In genomic region chr11:67545280-67545679, GRCh38 we compare ENCODE assay signal across 15 cellular contexts. TPM values are rescaled to one million over a fixed set of nuclear protein-coding genes. Genes with fewer than 3 reads are reported as not detected.
DNase-seq lines count a peak whose midpoint lies in the region; ATAC-seq and TF ChIP-seq lines count a peak whose summit lies in the region.
"Had no signal": no experiment of that assay in that cellular context is flagged by ENCODE, and none has a peak within 500 bp of the region (broad histone marks: within the 10 kb centered on the region; RNA-seq: fewer than 3 reads in every experiment).

No MANE protein-coding gene starts in this region.

- H3K4me3 Mint-ChIP-seq in activated CD8-positive, alpha-beta T cell treated with anti-CD3 and anti-CD28 coated beads, Interleukin-2, amount 10 ng/mL, durations not matched to agents 7 days and 5 days = no peak overlapping the region
- H3K4me3 Mint-ChIP-seq in activated CD8-positive, alpha-beta T cell treated with anti-CD3 and anti-CD28 coated beads for 36 hours = no peak overlapping the region
- no peak overlapping the region for H3K4me3 Mint-ChIP-seq in WTC11

- no peaks in the 10 kb centered on the region for H3K27me3 ChIP-seq in upper lobe of right lung
- no peaks in the 10 kb centered on the region for H3K27me3 ChIP-seq in hepatocyte

- peak overlapping the region; percentile 5 for H3K27ac ChIP-seq in upper lobe of right lung
- no peak overlapping the region for H3K27ac ChIP-seq in hepatocyte
- H3K27ac ChIP-seq: HL-60 had no signal

- no peak overlapping the region for H2AFZ ChIP-seq in hepatocyte

- no peak overlapping the region for H3K4me3 ChIP-seq in upper lobe of right lung
- no peak overlapping the region for H3K4me3 ChIP-seq in hepatocyte

- no peak for TF ChIP-seq CTCF in activated CD8-positive, alpha-beta T cell treated with anti-CD3 and anti-CD28 coated beads for 36 hours (IDR thresholded peaks at IDR 0.05)
- TF ChIP-seq CTCF in WTC11 (IDR thresholded peaks at IDR 0.05) (no peak), upper lobe of right lung (IDR thresholded peaks at IDR 0.05) (no peak), hepatocyte (IDR thresholded peaks at IDR 0.05; ENCODE audit: poor library complexity) (no peak)

- POLR2A ChIA-PET in activated CD8-positive, alpha-beta T cell treated with anti-CD3 and anti-CD28 coated beads, Interleukin-2, amount 10 ng/mL, durations not matched to agents 7 days and 5 days (lab: Charles Lee) = no interaction called here
- POLR2A ChIA-PET in activated CD8-positive, alpha-beta T cell treated with anti-CD3 and anti-CD28 coated beads for 36 hours (lab: Charles Lee) = interaction anchor here (1.0 kb wide), 1 partner anchor 24 kb away, joined by 3 read pairs; no protein-coding TSS in a partner anchor
- POLR2A ChIA-PET in WTC11 (lab: Charles Lee) = interaction anchor here (0.7 to 1.0 kb wide), 2 partner anchors 85 to 495 kb away, joined by 3 to 4 read pairs; partner anchors contain the start of gene NUDT8

- H3K36me3 Mint-ChIP-seq in activated CD8-positive, alpha-beta T cell treated with anti-CD3 and anti-CD28 coated beads, Interleukin-2, amount 10 ng/mL, durations not matched to agents 7 days and 5 days (ENCODE audit: low read depth) = no peaks in the 10 kb centered on the region
- no peaks in the 10 kb centered on the region for H3K36me3 Mint-ChIP-seq in activated CD8-positive, alpha-beta T cell treated with anti-CD3 and anti-CD28 coated beads for 36 hours (ENCODE audit: low read depth)
- peaks cover 6% of the 10 kb centered on the region for H3K36me3 Mint-ChIP-seq in WTC11

- H3K36me3 ChIP-seq in upper lobe of right lung (no peaks in the 10 kb centered on the region), hepatocyte (replicated peaks; ENCODE audit: insufficient read depth, low read depth) (no peaks in the 10 kb centered on the region)

- no peaks in the 10 kb centered on the region for H3K9me3 Mint-ChIP-seq in activated CD8-positive, alpha-beta T cell treated with anti-CD3 and anti-CD28 coated beads, Interleukin-2, amount 10 ng/mL, durations not matched to agents 7 days and 5 days (ENCODE audit: insufficient read depth)
- no peaks in the 10 kb centered on the region for H3K9me3 Mint-ChIP-seq in activated CD8-positive, alpha-beta T cell treated with anti-CD3 and anti-CD28 coated beads for 36 hours
- peaks cover 8% of the 10 kb centered on the region for H3K9me3 Mint-ChIP-seq in WTC11

- intact Hi-C loops in activated CD8-positive, alpha-beta T cell treated with anti-CD3 and anti-CD28 coated beads for 36 hours (cut with micrococcal nuclease) = no loop called here
- intact Hi-C loops in upper lobe of right lung (cut with DNase I) = no loop called here

- no peaks in the 10 kb centered on the region for H4K20me1 ChIP-seq in hepatocyte (ENCODE audit: insufficient read depth, poor library complexity, severe bottlenecking)

- no peak for DNase-seq in activated CD8-positive, alpha-beta T cell treated with anti-CD3 and anti-CD28 coated beads, Interleukin-2, amount 10 ng/mL, durations not matched to agents 7 days and 5 days
- DNase-seq in activated CD8-positive, alpha-beta T cell treated with anti-CD3 and anti-CD28 coated beads for 36 hours = no peak
- DNase-seq in WTC11 (ENCODE audit: low spot score) (peak; percentile 36), left lobe of liver (ENCODE audit: low spot score) (peak; percentile 80), upper lobe of right lung (no peak), hepatocyte (ENCODE audit: low spot score) (no peak), Ammon's horn (ENCODE audit: low spot score) (no peak)
- DNase-seq: activated T-cell treated with anti-CD3 and anti-CD28 coated beads, Interleukin-2, amount 50 U/mL, for 48 hours; C1 segment of cervical spinal cord; islet precursor cell; NCI-H1092 treated with DMSO at 0.1 percent for 48 hours; nucleus accumbens; stimulated activated CD4-positive, alpha-beta T cell treated with anti-CD3 and anti-CD28 coated beads, Interleukin-4, amount 100 ng/mL, for 4 hours had no signal

- no peak overlapping the region for H3K27ac Mint-ChIP-seq in activated CD8-positive, alpha-beta T cell treated with anti-CD3 and anti-CD28 coated beads, Interleukin-2, amount 10 ng/mL, durations not matched to agents 7 days and 5 days
- no peak overlapping the region for H3K27ac Mint-ChIP-seq in activated CD8-positive, alpha-beta T cell treated with anti-CD3 and anti-CD28 coated beads for 36 hours
- H3K27ac Mint-ChIP-seq in WTC11 = no peak overlapping the region

- H3K9me2 ChIP-seq in hepatocyte (replicated peaks; ENCODE audit: insufficient read depth) = no peaks in the 10 kb centered on the region

- H3K79me2 ChIP-seq in hepatocyte = no peaks in the 10 kb centered on the region

- no peaks in the 10 kb centered on the region for H3K9me3 ChIP-seq in upper lobe of right lung
- no peaks in the 10 kb centered on the region for H3K9me3 ChIP-seq in hepatocyte (ENCODE audit: low read depth)

- no peaks in the 10 kb centered on the region for H3K4me1 ChIP-seq in upper lobe of right lung
- H3K4me1 ChIP-seq in hepatocyte (ENCODE audit: insufficient read depth) = no peaks in the 10 kb centered on the region

- ATAC-seq in activated CD8-positive, alpha-beta T cell treated with anti-CD3 and anti-CD28 coated beads, Interleukin-2, amount 10 ng/mL, durations not matched to agents 7 days and 5 days = peak; percentile 19
- no peak for ATAC-seq in activated CD8-positive, alpha-beta T cell treated with anti-CD3 and anti-CD28 coated beads for 36 hours
- ATAC-seq in WTC11 = peak; percentile 74
- ATAC-seq in left lobe of liver = peak; percentile 74
- peak; percentile 44 for ATAC-seq in upper lobe of right lung
- no peak for ATAC-seq in HG02852 (IDR thresholded peaks at IDR 0.05; ENCODE audit: unreplicated experiment)

- CTCF ChIA-PET in activated CD8-positive, alpha-beta T cell treated with anti-CD3 and anti-CD28 coated beads, Interleukin-2, amount 10 ng/mL, durations not matched to agents 7 days and 5 days (lab: Charles Lee) = no interaction called here
- CTCF ChIA-PET in activated CD8-positive, alpha-beta T cell treated with anti-CD3 and anti-CD28 coated beads for 36 hours (lab: Charles Lee) = interaction anchor here (1.9 kb wide), 1 partner anchor 9 kb away, joined by 7 read pairs; no protein-coding TSS in a partner anchor
- CTCF ChIA-PET in WTC11 (lab: Charles Lee) = interaction anchor here (0.6 to 1.2 kb wide), 11 partner anchors 13 to 209 kb away, joined by 3 to 13 read pairs (median 4); partner anchors contain the start of genes NUDT8 and PPP1CA

- no peaks in the 10 kb centered on the region for H3K4me1 Mint-ChIP-seq in activated CD8-positive, alpha-beta T cell treated with anti-CD3 and anti-CD28 coated beads, Interleukin-2, amount 10 ng/mL, durations not matched to agents 7 days and 5 days (ENCODE audit: low read depth)
- H3K4me1 Mint-ChIP-seq in activated CD8-positive, alpha-beta T cell treated with anti-CD3 and anti-CD28 coated beads for 36 hours (ENCODE audit: low read depth) = no peaks in the 10 kb centered on the region
- H3K4me1 Mint-ChIP-seq in WTC11 = peaks cover 6% of the 10 kb centered on the region

- no peaks in the 10 kb centered on the region for H3K27me3 Mint-ChIP-seq in activated CD8-positive, alpha-beta T cell treated with anti-CD3 and anti-CD28 coated beads, Interleukin-2, amount 10 ng/mL, durations not matched to agents 7 days and 5 days (ENCODE audit: low read depth)
- no peaks in the 10 kb centered on the region for H3K27me3 Mint-ChIP-seq in activated CD8-positive, alpha-beta T cell treated with anti-CD3 and anti-CD28 coated beads for 36 hours
- peaks cover 2% of the 10 kb centered on the region for H3K27me3 Mint-ChIP-seq in WTC11 (ENCODE audit: low read depth)

- 73% methylated on average over 8 of the region's 8 CpGs for WGBS in hepatocyte (ENCODE audit: low lambda C conversion rate, missing lambda C conversion rate)

- no peak overlapping the region for H3K4me2 ChIP-seq in hepatocyte

TF ChIP-seq in WTC11, 78 proteins besides CTCF, POLR2A, EP300 and RAD21 (continues in another document):
- no peak for TF ChIP-seq ZSCAN18 (CRISPR knock-in tag; IDR thresholded peaks at IDR 0.05)

RNA-seq across cellular contexts. Expression of gene CABP2, which starts 22.0 kb away (rescaled TPM):
- not detected for total RNA-seq in activated CD8-positive, alpha-beta T cell treated with anti-CD3 and anti-CD28 coated beads, Interleukin-2, amount 10 ng/mL, durations not matched to agents 7 days and 5 days
- total RNA-seq in activated CD8-positive, alpha-beta T cell treated with anti-CD3 and anti-CD28 coated beads for 36 hours = not detected
- not detected in 3 replicates for total RNA-seq in WTC11 (2021)
- total RNA-seq in left lobe of liver = not detected
- total RNA-seq in upper lobe of right lung = not detected
- not detected in 2 replicates for total RNA-seq in hepatocyte
- not detected in 2 replicates for polyA plus RNA-seq in hepatocyte

RNA-seq across cellular contexts. Expression of gene CDK2AP2, which starts 37.3 kb away (rescaled TPM):
- 100 to 1,000 TPM; 168 to 175 TPM for total RNA-seq in activated CD8-positive, alpha-beta T cell treated with anti-CD3 and anti-CD28 coated beads, Interleukin-2, amount 10 ng/mL, durations not matched to agents 7 days and 5 days
- 10 to 100 TPM; 53.5 to 55.5 TPM for total RNA-seq in activated CD8-positive, alpha-beta T cell treated with anti-CD3 and anti-CD28 coated beads for 36 hours
- 47.6 to 53.1 TPM (median 52.5 TPM) in 3 replicates for total RNA-seq in WTC11 (2021)
- total RNA-seq in left lobe of liver = 67.4 TPM
- total RNA-seq in upper lobe of right lung = 84.2 TPM
- 47.3 and 54.3 TPM in 2 replicates for total RNA-seq in hepatocyte
- polyA plus RNA-seq in hepatocyte = 174 and 177 TPM in 2 replicates

RNA-seq across cellular contexts. Expression of gene GSTP1, which starts 38.3 kb away (rescaled TPM):
- 100 to 1,000 TPM; 330 to 337 TPM for total RNA-seq in activated CD8-positive, alpha-beta T cell treated with anti-CD3 and anti-CD28 coated beads, Interleukin-2, amount 10 ng/mL, durations not matched to agents 7 days and 5 days
- 100 to 1,000 TPM; 467 to 472 TPM for total RNA-seq in activated CD8-positive, alpha-beta T cell treated with anti-CD3 and anti-CD28 coated beads for 36 hours
- total RNA-seq in WTC11 (2021) (1,404 to 1,452 TPM (median 1,412 TPM) in 3 replicates), left lobe of liver (30.9 TPM), upper lobe of right lung (751 TPM), hepatocyte (943 and 1,040 TPM in 2 replicates)
- 1,974 and 1,982 TPM in 2 replicates for polyA plus RNA-seq in hepatocyte

RNA-seq across cellular contexts. Expression of gene PITPNM1, which starts 40.1 kb away (rescaled TPM):
- 100 to 1,000 TPM; 110 to 117 TPM for total RNA-seq in activated CD8-positive, alpha-beta T cell treated with anti-CD3 and anti-CD28 coated beads, Interleukin-2, amount 10 ng/mL, durations not matched to agents 7 days and 5 days
- 10 to 100 TPM; 87.8 to 88.1 TPM for total RNA-seq in activated CD8-positive, alpha-beta T cell treated with anti-CD3 and anti-CD28 coated beads for 36 hours
- 51.3 to 55.4 TPM (median 51.8 TPM) in 3 replicates for total RNA-seq in WTC11 (2021)
- total RNA-seq in left lobe of liver = 19.2 TPM
- total RNA-seq in upper lobe of right lung = 38.2 TPM
- 26.3 and 28.1 TPM in 2 replicates for total RNA-seq in hepatocyte
- polyA plus RNA-seq in hepatocyte = 32.4 and 39.8 TPM in 2 replicates

Comparison
In these comparisons a context has a peak if more than half of its experiments do, and no peak if none do; other contexts are left out.
1. ATAC-seq: peak in activated CD8-positive, alpha-beta T cell treated with anti-CD3 and anti-CD28 coated beads, Interleukin-2, amount 10 ng/mL, durations not matched to agents 7 days and 5 days (single experiment), WTC11 (single experiment), left lobe of liver (single experiment) and upper lobe of right lung (single experiment); none in activated CD8-positive, alpha-beta T cell treated with anti-CD3 and anti-CD28 coated beads for 36 hours (single experiment) and HG02852 (single experiment).
2. DNase-seq: peak in WTC11 (single experiment) and left lobe of liver (single experiment); none in activated CD8-positive, alpha-beta T cell treated with anti-CD3 and anti-CD28 coated beads, Interleukin-2, amount 10 ng/mL, durations not matched to agents 7 days and 5 days (single experiment), activated CD8-positive, alpha-beta T cell treated with anti-CD3 and anti-CD28 coated beads for 36 hours (single experiment), upper lobe of right lung (single experiment), hepatocyte (single experiment) and Ammon's horn (single experiment).
3. RNA of gene GSTP1, which starts 38.3 kb away (total RNA-seq): 1,404 to 1,452 TPM in WTC11, 943 to 1,040 TPM in hepatocyte, 751 TPM in upper lobe of right lung (single experiment), 467 to 472 TPM in activated CD8-positive, alpha-beta T cell treated with anti-CD3 and anti-CD28 coated beads for 36 hours and 330 to 337 TPM in activated CD8-positive, alpha-beta T cell treated with anti-CD3 and anti-CD28 coated beads, Interleukin-2, amount 10 ng/mL, durations not matched to agents 7 days and 5 days; 30.9 TPM in left lobe of liver (single experiment); every median in the first group is over 10 times any median in the second.